In the genomic region with DNA sequence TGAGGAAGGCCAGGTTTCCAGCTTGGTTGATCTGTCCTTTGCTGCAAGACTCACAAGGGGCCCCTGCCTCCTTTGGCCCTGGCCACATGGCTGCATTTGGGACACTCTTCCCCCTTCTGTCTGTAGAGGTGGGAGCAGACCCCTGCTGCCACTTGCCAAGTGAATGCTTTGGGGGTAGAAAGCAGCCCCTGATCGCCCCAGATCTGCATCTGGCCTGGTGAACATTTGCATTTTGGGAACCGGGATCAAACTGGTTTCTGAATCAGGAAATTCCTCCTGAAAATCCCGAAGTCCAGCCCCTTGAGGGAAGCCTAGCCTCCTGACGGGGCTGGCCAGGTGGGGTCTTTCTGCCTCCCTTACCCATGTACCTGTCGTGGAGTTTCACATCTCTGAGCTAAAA, we compare ENCODE assay signal across 14 cellular contexts. TPM values are rescaled to one million over a fixed set of nuclear protein-coding genes. Genes with fewer than 3 reads are reported as not detected.
DNase-seq lines count a peak whose midpoint lies in the region; ATAC-seq and TF ChIP-seq lines count a peak whose summit lies in the region.
"Had no signal": no experiment of that assay in that cellular context is flagged by ENCODE, and none has a peak within 500 bp of the region (broad histone marks: within the 10 kb centered on the region; RNA-seq: fewer than 3 reads in every experiment).

No MANE protein-coding gene starts in this region.

- no peak for TF ChIP-seq EP300 in stomach (IDR thresholded peaks at IDR 0.05)

- TF ChIP-seq CTCF in HFFc6 (IDR thresholded peaks at IDR 0.05) (no peak), stomach (IDR thresholded peaks at IDR 0.05) (no peak)

- peaks cover 25 to 31% (median 29%) of the 10 kb centered on the region in 4 donors for H3K4me1 ChIP-seq in stomach

- H3K4me3 Mint-ChIP-seq in HFFc6 = peak overlapping the region; percentile 85

- peaks cover 7% of the 10 kb centered on the region for H3K36me3 Mint-ChIP-seq in HFFc6 (ENCODE audit: low read depth)

- no peaks in the 10 kb centered on the region for H3K9me3 ChIP-seq in stomach
- H3K9me3 ChIP-seq: SJSA1 had no signal

- peak overlapping the region; percentile 84 for H3K27ac Mint-ChIP-seq in HFFc6

- 25 to 30% (median 27%) methylated on average over 4 to 5 of the region's 5 CpGs for WGBS in stomach, 5 donors

- H3K27ac ChIP-seq in caudate nucleus (ENCODE audit: low read depth, low read length) = peak overlapping the region; percentile 92
- H3K27ac ChIP-seq in stomach = peak overlapping the region in 3 of 5 donors; percentile 26 to 77 (median 66)
- H3K27ac ChIP-seq: SJSA1 had no signal

- H3K27me3 Mint-ChIP-seq in HFFc6 (ENCODE audit: insufficient read depth) = peaks cover 5% of the 10 kb centered on the region; the same call in 1 of the 2 replicates

- no peak for TF ChIP-seq POLR2A in stomach (IDR thresholded peaks at IDR 0.05)

- no peaks in the 10 kb centered on the region for H3K9me3 Mint-ChIP-seq in HFFc6

- H3K4me1 Mint-ChIP-seq in HFFc6 (ENCODE audit: low read depth) = peaks cover 26% of the 10 kb centered on the region

- DNase-seq in HFFc6 (no peak), caudate nucleus (lab: John Stamatoyannopoulos, UW) (no peak), left kidney (ENCODE audit: low read depth, low spot score) (peak; percentile 57), stomach (no peak), CD1c-positive myeloid dendritic cell (ENCODE audit: extremely low spot score) (no peak), AG08396 (ENCODE audit: low spot score) (no peak)
- DNase-seq: activated CD8-positive, alpha-beta memory T cell treated with anti-CD3 and anti-CD28 coated beads, Interleukin-2, amount 50 U/mL, for 48 hours; Calu3; effector CD4-positive, alpha-beta T cell; naive B cell; NCI-H526 treated with DMSO at 0.1 percent for 48 hours had no signal

- peak overlapping the region; percentile 8 to 22 (median 19) for H3K4me3 ChIP-seq in stomach
- H3K4me3 ChIP-seq: SJSA1 had no signal

- H3K36me3 ChIP-seq in stomach = peaks cover 3 to 34% (median 30%) of the 10 kb centered on the region in 4 donors

- intact Hi-C loops in stomach (cut with DNase I; ENCODE audit: low total_unique reads) = no loop called here

- H3K27me3 ChIP-seq in stomach = peaks cover 7 to 67% (median 37%) of the 10 kb centered on the region in 3 donors
- H3K27me3 ChIP-seq: SJSA1 had no signal

- no peak for ATAC-seq in GM18519 (IDR thresholded peaks at IDR 0.05; ENCODE audit: low FRiP score, unreplicated experiment)
- no peak for ATAC-seq in HG02678 (IDR thresholded peaks at IDR 0.05; ENCODE audit: unreplicated experiment)

RNA-seq across cellular contexts. Expression of a gene that starts 14.9 kb away (rescaled TPM):
- 1 to 10 TPM; 3.3 to 6.6 (median 5.7) TPM for total RNA-seq in HFFc6 (2021; fragmentation: NEBNext Ultra II Directional; extraction: Animal tissue kit (Norgen Biotek cat#: 25700))
- not detected for total RNA-seq in stomach
- under 1 TPM in 2 of 3 donors, not detected in 1; 0.12 to 0.43 TPM for polyA plus RNA-seq in stomach

RNA-seq across cellular contexts. Expression of a gene that starts 47.0 kb away (rescaled TPM):
- under 1 TPM in 2 of 6 experiments, not detected in 4; 0.35 to 0.81 TPM for total RNA-seq in HFFc6 (2021; fragmentation: NEBNext Ultra II Directional; extraction: Animal tissue kit (Norgen Biotek cat#: 25700))
- 100 to 1,000 TPM in 1 of 5 donors, 10 to 100 TPM in 3, 1 to 10 TPM in 1; 8.8 to 197 (median 31.6) TPM for total RNA-seq in stomach
- 100 to 1,000 TPM in 1 of 3 donors, 10 to 100 TPM in 2; 53.2 to 138 (median 54.9) TPM for polyA plus RNA-seq in stomach
- total RNA-seq: SJSA1 had no signal

RNA-seq across cellular contexts. Expression of a gene that starts 55.2 kb away (rescaled TPM):
- 1 to 10 TPM in 3 of 6 experiments, under 1 TPM in 3; 0.76 to 4.1 (median 0.98) TPM for total RNA-seq in HFFc6 (2021; fragmentation: NEBNext Ultra II Directional; extraction: Animal tissue kit (Norgen Biotek cat#: 25700))
- total RNA-seq in stomach = 1,000 to 10,000 TPM in 1 of 5 donors, 100 to 1,000 TPM in 2, 10 to 100 TPM in 2; 29.8 to 1,508 (median 255) TPM
- 100 to 1,000 TPM in 2 of 3 donors, 10 to 100 TPM in 1; 54.5 to 255 (median 184) TPM for polyA plus RNA-seq in stomach
- total RNA-seq: SJSA1 had no signal

Comparison
In these comparisons a context has a peak if more than half of its experiments do, and no peak if none do; other contexts are left out.
1. RNA of a gene that starts 47.0 kb away (total RNA-seq): 8.8 to 197 TPM in stomach; 0.35 to 0.81 TPM in HFFc6; every median in the first group is over 4 times any median in the second.
2. RNA of a gene that starts 55.2 kb away (total RNA-seq): 29.8 to 1,508 TPM in stomach; 0.76 to 4.1 TPM in HFFc6; every median in the first group is over 4 times any median in the second.